ENCODE assay signal across 10 cellular contexts in genomic region chr17:1188812-1189211, GRCh38. TPM values are rescaled to one million over a fixed set of nuclear protein-coding genes. Genes with fewer than 3 reads are reported as not detected.
A peak's percentile ranks its signal among the peaks of the same experiment; 100 is the strongest.
DNase-seq lines count a peak whose midpoint lies in the region; ATAC-seq and TF ChIP-seq lines count a peak whose summit lies in the region.
"Had no signal": no experiment of that assay in that cellular context is flagged by ENCODE, and none has a peak within 500 bp of the region (broad histone marks: within the 10 kb centered on the region; RNA-seq: fewer than 3 reads in every experiment).

No MANE protein-coding gene starts in this region.

- H3K27me3 ChIP-seq in lung (ENCODE audit: control insufficient read depth, insufficient read depth) (no peaks in the 10 kb centered on the region), thoracic aorta (replicated peaks; ENCODE audit: insufficient read depth) (no peaks in the 10 kb centered on the region)

- peak overlapping the region; percentile 73 to 77 for H3K27ac ChIP-seq in lung (ENCODE audit: low read depth in 1 of 2, low read length in 1 of 2)
- H3K27ac ChIP-seq in thoracic aorta = peak overlapping the region; percentile 56 to 69

- peaks cover 32% of the 10 kb centered on the region for H3K27me3 Mint-ChIP-seq in HFFc6 (ENCODE audit: insufficient read depth)
- H3K27me3 Mint-ChIP-seq in chondrocyte (ENCODE audit: low read depth) = no peaks in the 10 kb centered on the region

- H3K4me1 ChIP-seq in lung (ENCODE audit: control insufficient read depth in 2 of 2, insufficient read depth in 2 of 2, low read length in 2 of 2) = peaks cover 5 to 14% of the 10 kb centered on the region in 2 donors
- peaks cover 21 to 40% of the 10 kb centered on the region in 2 donors for H3K4me1 ChIP-seq in thoracic aorta (ENCODE audit: control insufficient read depth in 1 of 2, low read depth in 2 of 2)

- no peaks in the 10 kb centered on the region for H3K9me3 ChIP-seq in lung (ENCODE audit: control insufficient read depth in 2 of 2, insufficient read depth in 1 of 2, low read length in 1 of 2)
- no peaks in the 10 kb centered on the region for H3K9me3 ChIP-seq in thoracic aorta

- H3K36me3 ChIP-seq in lung (ENCODE audit: control insufficient read depth in 2 of 2, insufficient read depth in 2 of 2, low read length in 2 of 2) (no peaks in the 10 kb centered on the region), thoracic aorta (no peaks in the 10 kb centered on the region)

- peak; percentile 55 for ATAC-seq in lung (ENCODE audit: insufficient read depth, low FRiP score)
- ATAC-seq in thoracic aorta (ENCODE audit: insufficient number of reproducible peaks, low FRiP score, low read depth) = peak; percentile 59
- no peak for ATAC-seq in GM18907 (IDR thresholded peaks at IDR 0.05; ENCODE audit: unreplicated experiment)
- ATAC-seq: activated T-helper 17 cell treated with anti-CD3 and anti-CD28 coated beads, Interleukin-2, amount 50 U/mL, for 72 hours had no signal

- 19 to 45% methylated on average over 12 of the region's 12 CpGs for WGBS in lung, 2 donors

- in situ Hi-C loops in GM13977 (cut with MboI; ENCODE audit: low pct_unique_long_range_greater_than_20kb, low sequenced_read_pairs, unreplicated experiment) = no loop called here

- H3K9me3 Mint-ChIP-seq in HFFc6 (no peaks in the 10 kb centered on the region), chondrocyte (ENCODE audit: low read depth) (no peaks in the 10 kb centered on the region)
- H3K9me3 Mint-ChIP-seq: activated T-helper 17 cell treated with anti-CD3 and anti-CD28 coated beads, Interleukin-2, amount 50 U/mL, for 72 hours had no signal

- H3K27ac Mint-ChIP-seq in HFFc6 (no peak overlapping the region), chondrocyte (ENCODE audit: unreplicated experiment) (peak overlapping the region; percentile 91)
- H3K27ac Mint-ChIP-seq: activated T-helper 17 cell treated with anti-CD3 and anti-CD28 coated beads, Interleukin-2, amount 50 U/mL, for 72 hours had no signal

- no peaks in the 10 kb centered on the region for H3K36me3 Mint-ChIP-seq in HFFc6 (ENCODE audit: low read depth)
- no peaks in the 10 kb centered on the region for H3K36me3 Mint-ChIP-seq in chondrocyte (ENCODE audit: low read depth)

- H3K4me3 Mint-ChIP-seq in HFFc6 = no peak overlapping the region; the same call in 1 of the 2 replicates
- H3K4me3 Mint-ChIP-seq in chondrocyte (ENCODE audit: unreplicated experiment) = no peak overlapping the region
- H3K4me3 Mint-ChIP-seq: activated T-helper 17 cell treated with anti-CD3 and anti-CD28 coated beads, Interleukin-2, amount 50 U/mL, for 72 hours had no signal

- H3K4me3 ChIP-seq in lung (no peak overlapping the region), thoracic aorta (peak overlapping the region; percentile 38)

- TF ChIP-seq CTCF in HFFc6 (IDR thresholded peaks at IDR 0.05) (no peak), chondrocyte (IDR thresholded peaks at IDR 0.05) (no peak), lung (IDR thresholded peaks at IDR 0.05; ENCODE audit: control extremely low read depth, extremely low read depth) (no peak), thoracic aorta (IDR thresholded peaks at IDR 0.05) (no peak), GM13977 (IDR thresholded peaks at IDR 0.05; ENCODE audit: extremely low read depth, insufficient read depth, missing control alignments) (no peak)

- DNase-seq in HFFc6 = peak; percentile 16
- no peak for DNase-seq in chondrocyte (ENCODE audit: low spot score)
- peak; percentile 85 for DNase-seq in lung (ENCODE audit: low spot score)
- DNase-seq in thoracic aorta (ENCODE audit: low spot score) = peak; percentile 83
- DNase-seq in SKM-1 (lab: John Stamatoyannopoulos, UW; ENCODE audit: unreplicated experiment) = no peak
- no peak for DNase-seq in putamen (ENCODE audit: low spot score)
- DNase-seq in GM13977 (ENCODE audit: low spot score) = no peak
- DNase-seq: NCI-H1092 treated with DMSO at 0.1 percent for 48 hours had no signal

- H3K4me1 Mint-ChIP-seq in HFFc6 (ENCODE audit: low read depth) (peaks cover 31% of the 10 kb centered on the region), chondrocyte (ENCODE audit: low read depth) (peaks cover 52% of the 10 kb centered on the region)
- H3K4me1 Mint-ChIP-seq: activated T-helper 17 cell treated with anti-CD3 and anti-CD28 coated beads, Interleukin-2, amount 50 U/mL, for 72 hours had no signal

RNA-seq across cellular contexts. Expression of gene ABR, which starts 9.0 kb away (rescaled TPM):
- total RNA-seq in HFFc6 (2021; fragmentation: NEBNext Ultra II Directional; extraction: Animal tissue kit (Norgen Biotek cat#: 25700)) = 10 to 100 TPM; 49.3 to 58.4 (median 54.4) TPM
- total RNA-seq in chondrocyte (114 to 129 TPM (median 119 TPM) in 3 replicates), lung (100 to 1,000 TPM in 1 of 2 donors, 10 to 100 TPM in 1; 54.8 to 187 TPM), thoracic aorta (100 to 1,000 TPM; 159 to 200 TPM)
- 10 to 100 TPM; 69.5 to 71.0 TPM for polyA plus RNA-seq in lung

Comparison
In these comparisons a context has a peak if more than half of its experiments do, and no peak if none do; other contexts are left out.
1. DNase-seq: peak in HFFc6 (single experiment), lung (single experiment) and thoracic aorta (single experiment); none in chondrocyte (single experiment), SKM-1 (single experiment), putamen (single experiment) and GM13977 (single experiment).